2 cellular contexts compared by ENCODE assay signal in genomic region chr7:44193011-44193802, GRCh38.
A peak's percentile ranks its signal among the peaks of the same experiment; 100 is the strongest.
TF ChIP-seq lines count a peak whose summit lies in the region.

No MANE protein-coding gene starts in this region.

TF ChIP-seq in HepG2, 621 proteins besides CTCF, POLR2A, EP300 and RAD21:
- TF ChIP-seq MXD1 (CRISPR knock-in tag; IDR thresholded peaks at IDR 0.05): no peak

TF ChIP-seq in H1, 55 proteins besides CTCF, POLR2A, EP300 and RAD21:
- TF ChIP-seq SIX5 (IDR thresholded peaks at IDR 0.05; ENCODE audit: low read depth, low read length) (no peak), SUZ12 (IDR thresholded peaks at IDR 0.05; ENCODE audit: low read length) (no peak), TCF12 (IDR thresholded peaks at IDR 0.05; ENCODE audit: low read depth, low read length) (no peak), E2F6 (IDR thresholded peaks at IDR 0.05) (0 out of 2 replicates have a peak, but pooled peaks have one; percentile 9), SRF (IDR thresholded peaks at IDR 0.05; ENCODE audit: low read depth, low read length) (no peak), USF2 (IDR thresholded peaks at IDR 0.05; ENCODE audit: low read length) (peak; percentile 50; the same call in 1 of the 2 replicates)
